1 cellular context compared by ENCODE assay signal in genomic region chr19:16659832-16660708, GRCh38.
A peak's percentile ranks its signal among the peaks of the same experiment; 100 is the strongest.
TF ChIP-seq lines count a peak whose summit lies in the region.

TSS of gene SMIM7 (minus strand) at chr19:16660144. CDS start at chr19:16660110, 34 bp downstream.

TF ChIP-seq in A549, 52 proteins besides CTCF, POLR2A, EP300 and RAD21 (continued from another document):
- TF ChIP-seq ELK1 (IDR thresholded peaks at IDR 0.05; ENCODE audit: low read depth, low read length) (no peak), BCL3 (IDR thresholded peaks at IDR 0.05) (0 out of 3 replicates have a peak, but pooled peaks have one; percentile 58), NPAS2 (CRISPR knock-in tag; IDR thresholded peaks at IDR 0.05; ENCODE audit: borderline replicate concordance) (no peak), CHD4 (IDR thresholded peaks at IDR 0.05; ENCODE audit: borderline replicate concordance) (no peak), KDM5A (IDR thresholded peaks at IDR 0.05) (no peak), REST (IDR thresholded peaks at IDR 0.05) (no peak), MAX (IDR thresholded peaks at IDR 0.05) (peak; percentile 82)
